In the genomic region with DNA sequence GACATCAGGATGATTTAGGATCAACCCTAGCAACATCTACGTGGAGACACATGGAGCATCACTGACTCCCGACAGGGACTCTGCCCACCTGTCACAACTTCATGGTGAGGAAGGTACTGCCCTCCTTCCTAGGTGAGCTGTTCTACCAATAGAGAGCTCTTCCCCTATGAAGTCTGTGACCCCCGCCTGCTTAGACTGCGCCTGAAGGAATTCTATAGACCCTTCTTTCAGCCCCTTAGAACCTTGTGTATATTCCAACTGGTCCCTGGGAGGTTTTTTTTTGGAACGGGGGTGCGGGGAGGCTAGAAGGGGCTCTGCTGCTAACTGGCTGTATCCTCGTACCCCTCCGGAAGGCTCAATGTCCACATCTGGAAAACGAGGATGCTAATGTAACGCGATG, we compare ENCODE assay signal across 8 cellular contexts. TPM values are rescaled to one million over a fixed set of nuclear protein-coding genes. Genes with fewer than 3 reads are reported as not detected.
A peak's percentile ranks its signal among the peaks of the same experiment; 100 is the strongest.
DNase-seq lines count a peak whose midpoint lies in the region; ATAC-seq and TF ChIP-seq lines count a peak whose summit lies in the region.

No MANE protein-coding gene starts in this region.

- H3K4me3 Mint-ChIP-seq in activated naive CD4-positive, alpha-beta T cell treated with anti-CD3 and anti-CD28 coated beads, Interleukin-2, amount 10 ng/mL, durations not matched to agents 7 days and 5 days, result peak overlapping the region; percentile 90

- H3K36me3 Mint-ChIP-seq in activated naive CD4-positive, alpha-beta T cell treated with anti-CD3 and anti-CD28 coated beads, Interleukin-2, amount 10 ng/mL, durations not matched to agents 7 days and 5 days, result peaks cover under 1% of the 10 kb centered on the region

- TF ChIP-seq POLR2A in adrenal gland (IDR thresholded peaks at IDR 0.05) (no peak), transverse colon (IDR thresholded peaks at IDR 0.05) (no peak)

- 2 to 4% (median 4%) methylated on average over 10 to 11 of the region's 11 CpGs for WGBS in adrenal gland, 4 donors
- WGBS in liver, result 7% methylated on average over 11 of the region's 11 CpGs
- 7 to 13% methylated on average over 3 to 11 of the region's 11 CpGs for WGBS in transverse colon (ENCODE audit: low coverage in 1 of 2), 2 donors

- peak overlapping the region; percentile 74 to 93 for H3K9ac ChIP-seq in liver (ENCODE audit: low read depth in 1 of 2, low read length in 2 of 2)

- peak overlapping the region; percentile 92 for H3K27ac Mint-ChIP-seq in activated naive CD4-positive, alpha-beta T cell treated with anti-CD3 and anti-CD28 coated beads, Interleukin-2, amount 10 ng/mL, durations not matched to agents 7 days and 5 days

- peak overlapping the region in 3 of 5 donors; percentile 6 to 93 (median 87) for H3K27ac ChIP-seq in adrenal gland
- no peak overlapping the region for H3K27ac ChIP-seq in liver (ENCODE audit: low read depth in 1 of 2, low read length in 2 of 2)
- H3K27ac ChIP-seq in transverse colon, result peak overlapping the region; percentile 86 to 95 (median 91)

- H3K4me1 ChIP-seq in adrenal gland (replicated peaks in 1 of 2), result peaks cover 5 to 27% of the 10 kb centered on the region in 2 donors
- H3K4me1 ChIP-seq in liver (ENCODE audit: control insufficient read depth in 4 of 4, insufficient read depth in 4 of 4, low read length in 3 of 4), result peaks cover 1 to 21% (median 19%) of the 10 kb centered on the region in 4 donors
- H3K4me1 ChIP-seq in transverse colon, result peaks cover 9 to 26% (median 16%) of the 10 kb centered on the region in 4 donors

- intact Hi-C loops in adrenal gland (cut with DNase I), result loop anchor here in 1 of 2 donors (10.0 kb wide), 1 partner anchor 169 kb away; a partner anchor contains a TSS
- intact Hi-C loops in transverse colon (cut with DNase I; ENCODE audit: low total_unique reads), result no loop called here

- no peak for DNase-seq in activated naive CD4-positive, alpha-beta T cell treated with anti-CD3 and anti-CD28 coated beads, Interleukin-2, amount 10 ng/mL, durations not matched to agents 7 days and 5 days
- DNase-seq in activated naive CD4-positive, alpha-beta T cell treated with anti-CD3 and anti-CD28 coated beads, Interleukin-2, amount 50 U/mL, for 16 hours, result no peak
- DNase-seq in adrenal gland (no peak), transverse colon (no peak), occipital lobe (lab: John Stamatoyannopoulos, UW) (no peak)

- no peaks in the 10 kb centered on the region for H3K9me3 Mint-ChIP-seq in activated naive CD4-positive, alpha-beta T cell treated with anti-CD3 and anti-CD28 coated beads, Interleukin-2, amount 10 ng/mL, durations not matched to agents 7 days and 5 days

- no peak for TF ChIP-seq RAD21 in liver (IDR thresholded peaks at IDR 0.05)

- in situ Hi-C loops in transverse colon (cut with MboI; ENCODE audit: low pct_ligation_motif_present in 1 of 4, low pct_unique_long_range_greater_than_20kb in 1 of 4, low sequenced_read_pairs in 3 of 4), result loop anchor here in 1 of 4 donors (10.0 kb wide), 1 partner anchor 169 kb away; a partner anchor contains a TSS

- H3K36me3 ChIP-seq in adrenal gland (replicated peaks in 1 of 2), result peaks cover 0 to 15% of the 10 kb centered on the region in 2 donors
- peaks cover 0 to 12% (median 5%) of the 10 kb centered on the region in 4 donors for H3K36me3 ChIP-seq in liver (ENCODE audit: control insufficient read depth in 4 of 4, insufficient read depth in 3 of 4, low read depth in 1 of 4, low read length in 3 of 4)
- H3K36me3 ChIP-seq in transverse colon, result peaks cover 0 to 20% (median 1%) of the 10 kb centered on the region in 4 donors

- CTCF ChIA-PET in activated naive CD4-positive, alpha-beta T cell treated with anti-CD3 and anti-CD28 coated beads, Interleukin-2, amount 10 ng/mL, durations not matched to agents 7 days and 5 days (lab: Charles Lee), result interaction anchor here (1.8 kb wide), 1 partner anchor 52 kb away, joined by 6 read pairs; no protein-coding TSS in a partner anchor

- no peak for TF ChIP-seq EP300 in transverse colon (IDR thresholded peaks at IDR 0.05; ENCODE audit: low read depth)

- H3K27me3 ChIP-seq in adrenal gland, result no peaks in the 10 kb centered on the region
- no peaks in the 10 kb centered on the region for H3K27me3 ChIP-seq in liver (ENCODE audit: control insufficient read depth in 4 of 4, insufficient read depth in 4 of 4, low read length in 3 of 4)
- H3K27me3 ChIP-seq in transverse colon, result no peaks in the 10 kb centered on the region

- ATAC-seq in GM21723 (IDR thresholded peaks at IDR 0.05; ENCODE audit: unreplicated experiment) (no peak), HG02970 (IDR thresholded peaks at IDR 0.05; ENCODE audit: low FRiP score, unreplicated experiment) (no peak)

- H3K27me3 Mint-ChIP-seq in activated naive CD4-positive, alpha-beta T cell treated with anti-CD3 and anti-CD28 coated beads, Interleukin-2, amount 10 ng/mL, durations not matched to agents 7 days and 5 days, result no peaks in the 10 kb centered on the region

- H3K9me3 ChIP-seq in adrenal gland (replicated peaks in 1 of 3) (no peaks in the 10 kb centered on the region), liver (ENCODE audit: control insufficient read depth in 4 of 4, low read length in 3 of 4) (no peaks in the 10 kb centered on the region), transverse colon (no peaks in the 10 kb centered on the region)

- peaks cover 20% of the 10 kb centered on the region for H3K4me1 Mint-ChIP-seq in activated naive CD4-positive, alpha-beta T cell treated with anti-CD3 and anti-CD28 coated beads, Interleukin-2, amount 10 ng/mL, durations not matched to agents 7 days and 5 days

- peak overlapping the region in 3 of 4 donors; percentile 35 to 78 (median 76) for H3K4me3 ChIP-seq in adrenal gland
- H3K4me3 ChIP-seq in liver (ENCODE audit: low read depth in 1 of 3, low read length in 3 of 3), result peak overlapping the region; percentile 72 to 98 (median 81)
- H3K4me3 ChIP-seq in transverse colon, result peak overlapping the region; percentile 49 to 80 (median 63)

- no peak for TF ChIP-seq CTCF in adrenal gland (IDR thresholded peaks at IDR 0.05)
- TF ChIP-seq CTCF in liver (IDR thresholded peaks at IDR 0.05; ENCODE audit: low read depth, low read length, missing input control), result no peak
- TF ChIP-seq CTCF in transverse colon (IDR thresholded peaks at IDR 0.05), result no peak

TF ChIP-seq in liver, 16 proteins besides CTCF, POLR2A, EP300 and RAD21 (continues in another document):
- TF ChIP-seq YY1 (IDR thresholded peaks at IDR 0.05) (no peak), TAF1 (conservative IDR thresholded peaks at IDR 0.05) (no peak), RXRA (IDR thresholded peaks at IDR 0.05) (no peak), EGR1 (IDR thresholded peaks at IDR 0.05; ENCODE audit: low read depth in 2 of 2) (no peak), HNF4A (conservative IDR thresholded peaks at IDR 0.05) (no peak), GABPA (IDR thresholded peaks at IDR 0.05 in 1 of 2, conservative IDR thresholded peaks at IDR 0.05 in 1 of 2) (no peak), FOXA2 (IDR thresholded peaks at IDR 0.05) (no peak), JUND (IDR thresholded peaks at IDR 0.05) (no peak)
- TF ChIP-seq, protein P1, sequence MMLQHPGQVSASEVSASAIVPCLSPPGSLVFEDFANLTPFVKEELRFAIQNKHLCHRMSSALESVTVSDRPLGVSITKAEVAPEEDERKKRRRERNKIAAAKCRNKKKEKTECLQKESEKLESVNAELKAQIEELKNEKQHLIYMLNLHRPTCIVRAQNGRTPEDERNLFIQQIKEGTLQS (IDR thresholded peaks at IDR 0.05), result no peak
- TF ChIP-seq, protein P2, sequence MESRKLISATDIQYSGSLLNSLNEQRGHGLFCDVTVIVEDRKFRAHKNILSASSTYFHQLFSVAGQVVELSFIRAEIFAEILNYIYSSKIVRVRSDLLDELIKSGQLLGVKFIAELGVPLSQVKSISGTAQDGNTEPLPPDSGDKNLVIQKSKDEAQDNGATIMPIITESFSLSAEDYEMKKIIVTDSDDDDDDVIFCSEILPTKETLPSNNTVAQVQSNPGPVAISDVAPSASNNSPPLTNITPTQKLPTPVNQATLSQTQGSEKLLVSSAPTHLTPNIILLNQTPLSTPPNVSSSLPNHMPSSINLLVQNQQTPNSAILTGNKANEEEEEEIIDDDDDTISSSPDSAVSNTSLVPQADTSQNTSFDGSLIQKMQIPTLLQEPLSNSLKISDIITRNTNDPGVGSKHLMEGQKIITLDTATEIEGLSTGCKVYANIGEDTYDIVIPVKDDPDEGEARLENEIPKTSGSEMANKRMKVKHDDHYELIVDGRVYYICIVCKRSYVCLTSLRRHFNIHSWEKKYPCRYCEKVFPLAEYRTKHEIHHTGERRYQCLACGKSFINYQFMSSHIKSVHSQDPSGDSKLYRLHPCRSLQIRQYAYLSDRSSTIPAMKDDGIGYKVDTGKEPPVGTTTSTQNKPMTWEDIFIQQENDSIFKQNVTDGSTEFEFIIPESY (IDR thresholded peaks at IDR 0.05), result no peak

RNA-seq across cellular contexts. Expression of a gene that starts 0.6 kb away (rescaled TPM):
- total RNA-seq in adrenal gland (10 to 100 TPM; 17.8 to 47.8 (median 38.3) TPM), liver (10 to 100 TPM; 19.1 TPM), transverse colon (10 to 100 TPM in 3 of 4 donors, 1 to 10 TPM in 1; 3.8 to 45.9 (median 31.5) TPM), occipital lobe (50.8 TPM)
- polyA plus RNA-seq in adrenal gland (10 to 100 TPM; 34.4 to 37.3 (median 36.5) TPM), liver (10 to 100 TPM in 1 of 2 donors, 1 to 10 TPM in 1; 7.9 to 10.9 TPM)

RNA-seq across cellular contexts. Expression of a gene that starts 29.2 kb away (rescaled TPM):
- 10 to 100 TPM; 12.7 to 67.0 (median 30.6) TPM for total RNA-seq in adrenal gland
- polyA plus RNA-seq in adrenal gland, result 10 to 100 TPM in 2 of 3 donors, 1 to 10 TPM in 1; 9.5 to 84.7 (median 19.6) TPM
- total RNA-seq in liver, result 1 to 10 TPM in 1 of 2 donors, under 1 TPM in 1; 0.70 to 6.2 TPM
- 1 to 10 TPM; 7.2 to 7.3 TPM for polyA plus RNA-seq in liver
- total RNA-seq in transverse colon, result 1 to 10 TPM; 1.2 to 8.6 (median 5.1) TPM
- total RNA-seq in occipital lobe, result 0.78 TPM

Comparison
In these comparisons a context has a peak if more than half of its experiments do, and no peak if none do; other contexts are left out.
1. H3K27ac ChIP-seq: peak in adrenal gland (3 of 5) and transverse colon (4 of 4); none in liver (0 of 2).
2. Peak in every context shown above with its lines, with median percentiles within 50 percentile points of each other: H3K4me3 ChIP-seq.